Comparison of ENCODE assay signal across 31 cellular contexts in genomic region chrX:137423241-137423640, GRCh38.
"Had no signal": no experiment of that assay in that cellular context is flagged by ENCODE, and none has a peak within 500 bp of the region (broad histone marks: within the 10 kb centered on the region; RNA-seq: fewer than 3 reads in every experiment).

No MANE protein-coding gene starts in this region.

- H3K4me3 Mint-ChIP-seq: mesothelial cell of epicardium; naive B cell; natural killer cell; stimulated activated effector memory CD8-positive, alpha-beta T cell treated with anti-CD3 and anti-CD28 coated beads, Interleukin-12 subunit alpha, Interleukin-12 subunit beta, amount 100 ng/mL, for 72 hours; stimulated activated naive CD8-positive, alpha-beta T cell treated with anti-CD3 and anti-CD28 coated beads, Interleukin-15, Interleukin-2, amounts not matched to agents 100 ng/mL and 50 ng/mL, for 24 hours had no signal

- H3K4me1 Mint-ChIP-seq: stimulated activated effector memory CD8-positive, alpha-beta T cell treated with anti-CD3 and anti-CD28 coated beads, Interleukin-12 subunit alpha, Interleukin-12 subunit beta, amount 100 ng/mL, for 72 hours had no signal

- ATAC-seq: left cardiac atrium; left lobe of liver; left ventricle myocardium superior; lower lobe of right lung; natural killer cell; pancreas; right cardiac atrium; sciatic nerve; stimulated activated effector memory CD8-positive, alpha-beta T cell treated with anti-CD3 and anti-CD28 coated beads, Interleukin-12 subunit alpha, Interleukin-12 subunit beta, amount 100 ng/mL, for 72 hours; upper lobe of right lung had no signal

- H3K27ac ChIP-seq: lower lobe of right lung, pancreas, prostate gland, skin epidermis, suprapubic skin, thoracic aorta, tibial artery, upper lobe of right lung had no signal

- H3K27ac Mint-ChIP-seq: mesothelial cell of epicardium; naive B cell; natural killer cell; stimulated activated effector memory CD8-positive, alpha-beta T cell treated with anti-CD3 and anti-CD28 coated beads, Interleukin-12 subunit alpha, Interleukin-12 subunit beta, amount 100 ng/mL, for 72 hours; stimulated activated naive CD8-positive, alpha-beta T cell treated with anti-CD3 and anti-CD28 coated beads, Interleukin-15, Interleukin-2, amounts not matched to agents 100 ng/mL and 50 ng/mL, for 24 hours had no signal

- H3K36me3 Mint-ChIP-seq: mesothelial cell of epicardium; naive B cell; natural killer cell; stimulated activated effector memory CD8-positive, alpha-beta T cell treated with anti-CD3 and anti-CD28 coated beads, Interleukin-12 subunit alpha, Interleukin-12 subunit beta, amount 100 ng/mL, for 72 hours had no signal

- H3K36me3 ChIP-seq: lower lobe of right lung, pancreas, prostate gland, suprapubic skin, thoracic aorta, tibial artery, upper lobe of right lung had no signal

- H3K9me3 Mint-ChIP-seq: stimulated activated effector memory CD8-positive, alpha-beta T cell treated with anti-CD3 and anti-CD28 coated beads, Interleukin-12 subunit alpha, Interleukin-12 subunit beta, amount 100 ng/mL, for 72 hours; stimulated activated naive CD8-positive, alpha-beta T cell treated with anti-CD3 and anti-CD28 coated beads, Interleukin-15, Interleukin-2, amounts not matched to agents 100 ng/mL and 50 ng/mL, for 24 hours had no signal

- H3K4me3 ChIP-seq: lower lobe of right lung, pancreas, prostate gland, skin epidermis, suprapubic skin, thoracic aorta, tibial artery, upper lobe of right lung had no signal

- H3K4me1 ChIP-seq: prostate gland had no signal

- DNase-seq: hippocampal formation; kidney glomerular epithelial cell; left cardiac atrium; left ventricle myocardium superior; lower lobe of right lung; mammary epithelial cell; mesenchymal stem cell; naive B cell; natural killer cell; nucleus accumbens; pancreas; posterior cingulate gyrus; retina; right cardiac atrium; stimulated activated CD4-positive, alpha-beta T cell treated with anti-CD3 and anti-CD28 coated beads, Interleukin-12 subunit alpha, Interleukin-12 subunit beta, amount 100 ng/mL, for 4 hours; stimulated activated CD4-positive, alpha-beta T cell treated with anti-CD3 and anti-CD28 coated beads, Interleukin-15, amount 100 ng/mL, for 24 hours; stimulated activated CD4-positive, alpha-beta T cell treated with anti-CD3 and anti-CD28 coated beads, Interleukin-2, amount 100 ng/mL, for 24 hours; stimulated activated CD4-positive, alpha-beta T cell treated with anti-CD3 and anti-CD28 coated beads, Interleukin-4, amount 100 ng/mL, for 24 hours; stimulated activated naive CD4-positive, alpha-beta T cell; tibial artery; trophoblast cell; upper lobe of right lung had no signal
